Comparison of ENCODE assay signal across 9 cellular contexts in the genomic region with DNA sequence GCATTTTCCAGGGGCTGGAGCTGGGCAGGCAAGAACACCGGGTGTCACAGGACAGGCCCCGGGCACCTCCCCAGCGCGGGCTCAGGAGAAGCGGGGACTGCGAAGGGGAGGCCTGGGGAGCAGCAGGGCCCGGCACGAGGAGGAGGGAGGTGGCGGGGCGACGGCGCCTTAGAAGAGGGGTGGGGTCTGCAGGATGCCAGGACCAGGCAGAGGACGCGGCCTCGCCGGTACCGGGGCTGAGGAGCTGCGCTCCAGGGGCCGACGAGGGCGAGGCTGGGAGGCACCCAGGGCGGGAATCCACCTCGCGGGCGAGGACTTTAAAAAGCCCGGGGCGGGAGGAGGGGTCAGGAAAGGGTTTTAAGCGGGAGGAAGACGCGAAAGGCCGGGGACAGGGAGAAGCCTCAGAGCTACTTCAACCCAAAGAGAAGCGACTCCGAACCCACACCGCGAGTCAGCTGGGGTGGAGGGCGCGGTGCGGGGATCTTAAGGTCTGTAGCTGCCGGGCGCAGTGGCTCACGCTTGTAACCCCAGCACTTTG. TPM values are rescaled to one million over a fixed set of nuclear protein-coding genes. Genes with fewer than 3 reads are reported as not detected.
DNase-seq lines count a peak whose midpoint lies in the region; ATAC-seq, FAIRE-seq and TF ChIP-seq lines count a peak whose summit lies in the region.
"Had no signal": no experiment of that assay in that cellular context is flagged by ENCODE, and none has a peak within 500 bp of the region (broad histone marks: within the 10 kb centered on the region; RNA-seq: fewer than 3 reads in every experiment).

No MANE protein-coding gene starts in this region.

- peak overlapping the region; percentile 81 to 88 for H3K4me3 Mint-ChIP-seq in stimulated activated naive B cell treated with anti-CD40 and anti-IgM and Interleukin-4, amounts not matched to agents 10 μg/mL and 1 μg/mL and 100 μg/mL, for 72 hours

- H2AFZ ChIP-seq in endothelial cell of umbilical vein (ENCODE audit: low read depth, low read length) = peak overlapping the region; percentile 92

- peaks cover 20 to 29% of the 10 kb centered on the region in 2 donors for H3K9me3 Mint-ChIP-seq in stimulated activated naive B cell treated with anti-CD40 and anti-IgM and Interleukin-4, amounts not matched to agents 10 μg/mL and 1 μg/mL and 100 μg/mL, for 72 hours

- dilution Hi-C loops in endothelial cell of umbilical vein (cut with MboI; ENCODE audit: extremely low pct_ligation_motif_present, low sequenced_read_pairs) = no loop called here

- BruUV-seq in endothelial cell of umbilical vein (replicated peaks; lab: Mats Ljungman, UMichigan) = no TSS peak

- H3K27ac Mint-ChIP-seq in stimulated activated naive B cell treated with anti-CD40 and anti-IgM and Interleukin-4, amounts not matched to agents 10 μg/mL and 1 μg/mL and 100 μg/mL, for 72 hours = peak overlapping the region; percentile 96

- H3K4me1 ChIP-seq in endothelial cell of umbilical vein (ENCODE audit: control insufficient read depth, extremely low read depth, insufficient read depth, low read length) = peaks cover 8% of the 10 kb centered on the region

- peak overlapping the region; percentile 88 for H3K4me2 ChIP-seq in endothelial cell of umbilical vein (ENCODE audit: insufficient read depth, low read length)

- no peak for DNase-seq in Right ventricle myocardium inferior (ENCODE audit: missing footprints)
- DNase-seq in cardiac septum (ENCODE audit: low spot score) = no peak
- DNase-seq in activated CD4-positive, alpha-beta T cell treated with anti-CD3 and anti-CD28 coated beads, Interleukin-2, amount 50 U/mL, for 1 hour = peak; percentile 17
- peak; percentile 18 for DNase-seq in endothelial cell of umbilical vein (ENCODE audit: low read depth, low spot score)
- DNase-seq in midbrain (lab: John Stamatoyannopoulos, UW) = peak; percentile 1
- peak; percentile 32 for DNase-seq in stimulated activated naive B cell treated with anti-CD40 and anti-IgM and Interleukin-4, amounts not matched to agents 10 μg/mL and 1 μg/mL and 100 μg/mL, for 72 hours
- no peak for DNase-seq in DMS114 treated with DMSO at 0.1 percent for 48 hours (lab: John Stamatoyannopoulos, UW; ENCODE audit: unreplicated experiment)

- no peaks in the 10 kb centered on the region for H3K27me3 Mint-ChIP-seq in stimulated activated naive B cell treated with anti-CD40 and anti-IgM and Interleukin-4, amounts not matched to agents 10 μg/mL and 1 μg/mL and 100 μg/mL, for 72 hours

- H3K4me1 Mint-ChIP-seq in stimulated activated naive B cell treated with anti-CD40 and anti-IgM and Interleukin-4, amounts not matched to agents 10 μg/mL and 1 μg/mL and 100 μg/mL, for 72 hours = peaks cover 18 to 36% of the 10 kb centered on the region in 2 donors

- FAIRE-seq in endothelial cell of umbilical vein (lab: Jason Lieb, UNC) = no peak
- FAIRE-seq: endometrium had no signal

- H4K20me1 ChIP-seq in endothelial cell of umbilical vein (replicated peaks; ENCODE audit: control insufficient read depth, extremely low read depth, insufficient read depth, low read length) = no peaks in the 10 kb centered on the region

- ATAC-seq in Right ventricle myocardium inferior (peak; percentile 28), HG03175 (IDR thresholded peaks at IDR 0.05; ENCODE audit: unreplicated experiment) (no peak)
- peak; percentile 57 to 65 for ATAC-seq in stimulated activated naive B cell treated with anti-CD40 and anti-IgM and Interleukin-4, amounts not matched to agents 10 μg/mL and 1 μg/mL and 100 μg/mL, for 72 hours (replicated peaks)

- peaks cover 50 to 51% of the 10 kb centered on the region in 2 donors for H3K36me3 Mint-ChIP-seq in stimulated activated naive B cell treated with anti-CD40 and anti-IgM and Interleukin-4, amounts not matched to agents 10 μg/mL and 1 μg/mL and 100 μg/mL, for 72 hours

- intact Hi-C loops in Right ventricle myocardium inferior (cut with DNase I) (loop anchor here (5.0 to 10.0 kb wide), 2 partner anchors 56 to 83 kb away; a partner anchor contains a TSS), cardiac septum (cut with DNase I) (loop anchor here (1.0 to 10.0 kb wide), 3 partner anchors 26 to 83 kb away; a partner anchor contains a TSS), endothelial cell of umbilical vein (cut with micrococcal nuclease) (loop anchor here (1.0 kb wide), 2 partner anchors 165 to 262 kb away; no protein-coding TSS in a partner anchor)

- peaks cover 2% of the 10 kb centered on the region for H3K9me3 ChIP-seq in endothelial cell of umbilical vein (replicated peaks; ENCODE audit: control insufficient read depth, insufficient read depth, low read length)

- H3K79me2 ChIP-seq in endothelial cell of umbilical vein (ENCODE audit: control insufficient read depth, insufficient read depth, low read length) = no peaks in the 10 kb centered on the region

- H3K9me1 ChIP-seq in endothelial cell of umbilical vein (replicated peaks; ENCODE audit: control insufficient read depth, extremely low read depth, insufficient read depth, low read length) = no peaks in the 10 kb centered on the region

- no peak for TF ChIP-seq CTCF in endothelial cell of umbilical vein (IDR thresholded peaks at IDR 0.05; ENCODE audit: extremely low read depth in 1 of 2, insufficient read depth in 1 of 2, low read depth in 1 of 2, low read length in 2 of 2)

- no peaks in the 10 kb centered on the region for H3K36me3 ChIP-seq in endothelial cell of umbilical vein (ENCODE audit: control insufficient read depth in 2 of 2, extremely low read depth in 1 of 2, insufficient read depth in 2 of 2, low read length in 2 of 2)

- no peak overlapping the region for H3K27ac ChIP-seq in endothelial cell of umbilical vein (ENCODE audit: insufficient read depth, low read depth, low read length)

- peak overlapping the region; percentile 50 to 68 (median 66) for H3K4me3 ChIP-seq in endothelial cell of umbilical vein (replicated peaks in 1 of 3; ENCODE audit: insufficient read depth in 1 of 3, low read depth in 1 of 3, low read length in 3 of 3)

- TF ChIP-seq POLR2A in endothelial cell of umbilical vein (IDR thresholded peaks at IDR 0.05; ENCODE audit: low read depth, low read length) = no peak

- no peaks in the 10 kb centered on the region for H3K27me3 ChIP-seq in endothelial cell of umbilical vein (ENCODE audit: control insufficient read depth in 2 of 2, insufficient read depth in 2 of 2, low read length in 2 of 2)

- CTCF ChIA-PET in endothelial cell of umbilical vein (lab: Charles Lee) = interaction anchor here (0.9 to 1.3 kb wide), 3 partner anchors 37 to 164 kb away, joined by 3 to 15 read pairs (median 3); no protein-coding TSS in a partner anchor

- POLR2A ChIA-PET in endothelial cell of umbilical vein (lab: Charles Lee) = no interaction called here

- peak overlapping the region; percentile 23 for H3K9ac ChIP-seq in endothelial cell of umbilical vein (replicated peaks; ENCODE audit: extremely low read depth, insufficient read depth, low read length)

TF ChIP-seq in endothelial cell of umbilical vein, 7 proteins besides CTCF, POLR2A, EP300 and RAD21 (continues in another document):
- TF ChIP-seq JUN (IDR thresholded peaks at IDR 0.05; ENCODE audit: borderline replicate concordance, insufficient read depth, insufficient read length, low read depth) (no peak), MYC (IDR thresholded peaks at IDR 0.05; ENCODE audit: low read depth, low read length) (no peak)

RNA-seq across cellular contexts. Expression of a gene that starts 0.7 kb away (rescaled TPM):
- 5.1 TPM for total RNA-seq in Right ventricle myocardium inferior
- 7.7 TPM for total RNA-seq in cardiac septum
- total RNA-seq in endothelial cell of umbilical vein = 6.3 and 6.6 TPM in 2 replicates
- polyA plus RNA-seq in endothelial cell of umbilical vein = 0.94 and 1.5 TPM in 2 replicates
- polyA plus RNA-seq in endothelial cell of umbilical vein (2011; cell fraction: cytosol; rRNA removed) = 1.9 and 2.1 TPM in 2 replicates
- 3.3 and 4.3 TPM in 2 replicates for polyA plus RNA-seq in endothelial cell of umbilical vein (2011; cell fraction: nucleus; rRNA removed)
- 1.9 and 2.5 TPM in 2 replicates for polyA plus RNA-seq in endothelial cell of umbilical vein (2012)
- polyA minus RNA-seq in endothelial cell of umbilical vein = 4.8 and 5.5 TPM in 2 replicates
- polyA minus RNA-seq in endothelial cell of umbilical vein (2011; cell fraction: cytosol; rRNA and poly(A)+ RNA removed) = not detected
- polyA minus RNA-seq in endothelial cell of umbilical vein (2011; cell fraction: nucleus; rRNA and poly(A)+ RNA removed) = 4.0 and 8.1 TPM in 2 replicates

RNA-seq across cellular contexts. Expression of a gene that starts 25.5 kb away (rescaled TPM):
- 18.6 TPM for total RNA-seq in Right ventricle myocardium inferior
- 20.9 TPM for total RNA-seq in cardiac septum
- total RNA-seq in endothelial cell of umbilical vein = 0.69 TPM in 1 of 2 replicates, not detected in the other
- 0.30 and 0.48 TPM in 2 replicates for polyA plus RNA-seq in endothelial cell of umbilical vein
- 0.38 and 0.53 TPM in 2 replicates for polyA plus RNA-seq in endothelial cell of umbilical vein (2011; cell fraction: cytosol; rRNA removed)
- polyA plus RNA-seq in endothelial cell of umbilical vein (2011; cell fraction: nucleus; rRNA removed) = 0.41 and 0.55 TPM in 2 replicates
- 0.30 and 0.40 TPM in 2 replicates for polyA plus RNA-seq in endothelial cell of umbilical vein (2012)
- polyA minus RNA-seq in endothelial cell of umbilical vein = 1.0 TPM in 1 of 2 replicates, not detected in the other
- polyA minus RNA-seq in endothelial cell of umbilical vein (2011; cell fraction: cytosol; rRNA and poly(A)+ RNA removed) = not detected
- 0.24 and 0.58 TPM in 2 replicates for polyA minus RNA-seq in endothelial cell of umbilical vein (2011; cell fraction: nucleus; rRNA and poly(A)+ RNA removed)

RNA-seq across cellular contexts. Expression of a gene that starts 35.0 kb away (rescaled TPM):
- total RNA-seq in Right ventricle myocardium inferior = 0.73 TPM
- total RNA-seq in cardiac septum = 1.3 TPM
- total RNA-seq in endothelial cell of umbilical vein = 1.8 and 2.1 TPM in 2 replicates
- 1.3 and 2.7 TPM in 2 replicates for polyA plus RNA-seq in endothelial cell of umbilical vein
- polyA plus RNA-seq in endothelial cell of umbilical vein (2011; cell fraction: cytosol; rRNA removed) = 2.4 and 3.1 TPM in 2 replicates
- polyA plus RNA-seq in endothelial cell of umbilical vein (2011; cell fraction: nucleus; rRNA removed) = 2.0 and 3.8 TPM in 2 replicates
- 1.6 and 2.2 TPM in 2 replicates for polyA plus RNA-seq in endothelial cell of umbilical vein (2012)
- polyA minus RNA-seq in endothelial cell of umbilical vein = 0.78 and 2.6 TPM in 2 replicates
- not detected for polyA minus RNA-seq in endothelial cell of umbilical vein (2011; cell fraction: cytosol; rRNA and poly(A)+ RNA removed)
- 1.4 and 3.9 TPM in 2 replicates for polyA minus RNA-seq in endothelial cell of umbilical vein (2011; cell fraction: nucleus; rRNA and poly(A)+ RNA removed)

RNA-seq across cellular contexts. Expression of a gene that starts 55.0 kb away (rescaled TPM):
- total RNA-seq in Right ventricle myocardium inferior (16.5 TPM), cardiac septum (16.8 TPM), endothelial cell of umbilical vein (16.4 and 19.7 TPM in 2 replicates)
- 11.3 and 12.7 TPM in 2 replicates for polyA plus RNA-seq in endothelial cell of umbilical vein
- 5.5 and 7.4 TPM in 2 replicates for polyA plus RNA-seq in endothelial cell of umbilical vein (2011; cell fraction: cytosol; rRNA removed)
- polyA plus RNA-seq in endothelial cell of umbilical vein (2011; cell fraction: nucleus; rRNA removed) = 41.5 and 48.5 TPM in 2 replicates
- polyA plus RNA-seq in endothelial cell of umbilical vein (2012) = 9.7 and 10.2 TPM in 2 replicates
- polyA minus RNA-seq in endothelial cell of umbilical vein = 18.4 and 23.5 TPM in 2 replicates
- 5.2 TPM for polyA minus RNA-seq in endothelial cell of umbilical vein (2011; cell fraction: cytosol; rRNA and poly(A)+ RNA removed)
- 39.6 and 44.2 TPM in 2 replicates for polyA minus RNA-seq in endothelial cell of umbilical vein (2011; cell fraction: nucleus; rRNA and poly(A)+ RNA removed)

Comparison
In these comparisons a context has a peak if more than half of its experiments do, and no peak if none do; other contexts are left out.
1. DNase-seq: peak in activated CD4-positive, alpha-beta T cell treated with anti-CD3 and anti-CD28 coated beads, Interleukin-2, amount 50 U/mL, for 1 hour (single experiment), endothelial cell of umbilical vein (single experiment), midbrain (single experiment) and stimulated activated naive B cell treated with anti-CD40 and anti-IgM and Interleukin-4, amounts not matched to agents 10 μg/mL and 1 μg/mL and 100 μg/mL, for 72 hours (single experiment); none in Right ventricle myocardium inferior (single experiment), cardiac septum (single experiment) and DMS114 treated with DMSO at 0.1 percent for 48 hours (single experiment).
2. RNA of a gene that starts 25.5 kb away (total RNA-seq): 20.9 TPM in cardiac septum (single experiment) and 18.6 TPM in Right ventricle myocardium inferior (single experiment); 0.69 TPM in endothelial cell of umbilical vein; every median in the first group is over 10 times any median in the second.